8 cellular contexts compared by ENCODE assay signal in genomic region chr21:41766883-41767605, GRCh38. TPM values are rescaled to one million over a fixed set of nuclear protein-coding genes. Genes with fewer than 3 reads are reported as not detected.
DNase-seq lines count a peak whose midpoint lies in the region; ATAC-seq and TF ChIP-seq lines count a peak whose summit lies in the region.

TSS of gene RIPK4 (minus strand) at chr21:41767052. CDS start at chr21:41767041, 11 bp downstream.

- peak within 1 kb of the TSS; percentile 84 for H3K4me2 ChIP-seq in mesenchymal stem cell (ENCODE audit: low read length, poor library complexity, severe bottlenecking)

- H2AFZ ChIP-seq in mesenchymal stem cell (ENCODE audit: low read depth, low read length), result no peak within 1 kb of the TSS

- H2BK15ac ChIP-seq in mesenchymal stem cell (ENCODE audit: low read depth, poor library complexity, severe bottlenecking), result peak within 1 kb of the TSS; percentile 36

- no peak within 1 kb of the TSS for H2AK5ac ChIP-seq in mesenchymal stem cell (ENCODE audit: low read length, severe bottlenecking)

- DNase-seq in GM12865 (ENCODE audit: low read depth) (peak; percentile 63), NCI-H1092 treated with DMSO at 0.1 percent for 48 hours (lab: John Stamatoyannopoulos, UW) (peak; percentile 53), choroid plexus epithelial cell (ENCODE audit: low read depth) (no peak), mesenchymal stem cell (no peak)
- peak; percentile 4 for DNase-seq in activated CD4-positive, CD25-positive, alpha-beta regulatory T cell treated with anti-CD3 and anti-CD28 coated beads, Interleukin-2, amount 50 U/mL, for 16 hours (ENCODE audit: low read depth, low spot score)
- DNase-seq in stimulated activated CD8-positive, alpha-beta memory T cell treated with anti-CD3 and anti-CD28 coated beads, Interleukin-4, amount 100 ng/mL, for 48 hours, result peak; percentile 79

- H4K91ac ChIP-seq in mesenchymal stem cell (ENCODE audit: low read length), result no peak within 1 kb of the TSS

- H3K27ac ChIP-seq in mesenchymal stem cell (ENCODE audit: low read length, poor library complexity, severe bottlenecking), result peak within 1 kb of the TSS; percentile 50

- 2% methylated on average over 52 of the region's 53 CpGs for WGBS in mesenchymal stem cell

- peak within 1 kb of the TSS; percentile 43 for H3K4me3 ChIP-seq in GM12865 (ENCODE audit: low read depth, low read length)
- H3K4me3 ChIP-seq in choroid plexus epithelial cell (ENCODE audit: low read depth, low read length), result peak within 1 kb of the TSS; percentile 14
- peak within 1 kb of the TSS; percentile 80 to 94 for H3K4me3 ChIP-seq in mesenchymal stem cell (ENCODE audit: insufficient read depth in 1 of 2, low read depth in 1 of 2, low read length in 2 of 2)

- peaks cover 51% of the 10 kb centered on the region for H3K4me1 ChIP-seq in mesenchymal stem cell (ENCODE audit: control insufficient read depth, insufficient read depth, low read depth, low read length)

- no peak within 1 kb of the TSS for H3K18ac ChIP-seq in mesenchymal stem cell (ENCODE audit: low read depth in 1 of 2, low read length in 2 of 2)

- no peak within 1 kb of the TSS for H2BK5ac ChIP-seq in mesenchymal stem cell (ENCODE audit: low read depth, low read length, poor library complexity, severe bottlenecking)

- H3K9me3 ChIP-seq in mesenchymal stem cell (ENCODE audit: control insufficient read depth, low read length), result no peaks in the 10 kb centered on the region

- TF ChIP-seq CTCF in GM12865 (IDR thresholded peaks at IDR 0.05; ENCODE audit: insufficient read depth, low read depth, low read length, missing control alignments), result no peak
- TF ChIP-seq CTCF in choroid plexus epithelial cell (conservative IDR thresholded peaks at IDR 0.05; ENCODE audit: low read depth, low read length), result no peak

- no peak within 1 kb of the TSS for H4K8ac ChIP-seq in mesenchymal stem cell (ENCODE audit: low read length)

- H3K79me1 ChIP-seq in mesenchymal stem cell (replicated peaks; ENCODE audit: low read length, poor library complexity, severe bottlenecking), result peaks cover 4% of the 10 kb centered on the region

- no peak within 1 kb of the TSS for H3K4ac ChIP-seq in mesenchymal stem cell (ENCODE audit: low read depth in 1 of 2, low read length in 2 of 2)

- ATAC-seq in HG03460 (IDR thresholded peaks at IDR 0.05; ENCODE audit: unreplicated experiment) (no peak), GM19324 (IDR thresholded peaks at IDR 0.05; ENCODE audit: low FRiP score, unreplicated experiment) (no peak)

- H3K9ac ChIP-seq in mesenchymal stem cell (ENCODE audit: low read length), result no peak within 1 kb of the TSS

- H2BK12ac ChIP-seq in mesenchymal stem cell (ENCODE audit: low read length in 2 of 2), result no peak within 1 kb of the TSS

- H3K23ac ChIP-seq in mesenchymal stem cell (ENCODE audit: low read length in 2 of 2), result no peak within 1 kb of the TSS

- no peaks in the 10 kb centered on the region for H3K36me3 ChIP-seq in mesenchymal stem cell (ENCODE audit: control insufficient read depth in 1 of 2, insufficient read depth in 2 of 2, low read depth in 1 of 2, low read length in 2 of 2)

- H3K27me3 ChIP-seq in mesenchymal stem cell (ENCODE audit: control insufficient read depth in 1 of 2, insufficient read depth in 1 of 2, low read length in 2 of 2), result peaks cover 25 to 100% of the 10 kb centered on the region in 2 experiments

- H3K14ac ChIP-seq in mesenchymal stem cell (ENCODE audit: low read length in 2 of 2), result no peak within 1 kb of the TSS

- no peak within 1 kb of the TSS for H2BK120ac ChIP-seq in mesenchymal stem cell (ENCODE audit: low read depth, low read length)

RNA-seq across cellular contexts. Expression of gene RIPK4, which starts in this region (rescaled TPM):
- not detected for polyA plus RNA-seq in mesenchymal stem cell (2013, experiment 1 of 2)
- polyA plus RNA-seq in mesenchymal stem cell (2013, experiment 2 of 2), result not detected

Comparison
In these comparisons a context has a peak if more than half of its experiments do, and no peak if none do; other contexts are left out.
1. DNase-seq: peak in GM12865 (single experiment), NCI-H1092 treated with DMSO at 0.1 percent for 48 hours (single experiment), activated CD4-positive, CD25-positive, alpha-beta regulatory T cell treated with anti-CD3 and anti-CD28 coated beads, Interleukin-2, amount 50 U/mL, for 16 hours (single experiment) and stimulated activated CD8-positive, alpha-beta memory T cell treated with anti-CD3 and anti-CD28 coated beads, Interleukin-4, amount 100 ng/mL, for 48 hours (single experiment); none in choroid plexus epithelial cell (single experiment) and mesenchymal stem cell (single experiment).
2. H3K4me3 ChIP-seq: peak in every context shown above with its lines; median percentile 87 in mesenchymal stem cell; 43 in GM12865; 14 in choroid plexus epithelial cell.